Comparison of ENCODE assay signal across 36 cellular contexts in genomic region chr1:8009043-8010002, GRCh38. TPM values are rescaled to one million over a fixed set of nuclear protein-coding genes. Genes with fewer than 3 reads are reported as not detected.
A peak's percentile ranks its signal among the peaks of the same experiment; 100 is the strongest.
DNase-seq lines count a peak whose midpoint lies in the region; ATAC-seq and TF ChIP-seq lines count a peak whose summit lies in the region.
"Had no signal": no experiment of that assay in that cellular context is flagged by ENCODE, and none has a peak within 500 bp of the region (broad histone marks: within the 10 kb centered on the region; RNA-seq: fewer than 3 reads in every experiment).

No MANE protein-coding gene starts in this region.

- H3K4me1 ChIP-seq in RWPE2 (ENCODE audit: insufficient read depth, poor library complexity, severe bottlenecking), result peaks cover 18% of the 10 kb centered on the region
- H3K4me1 ChIP-seq in fibroblast of lung (ENCODE audit: control insufficient read depth, extremely low read depth, insufficient read depth, low read length), result peaks cover 21% of the 10 kb centered on the region

- H3K36me3 Mint-ChIP-seq in Calu3 (ENCODE audit: insufficient read depth, unreplicated experiment), result peaks cover 96% of the 10 kb centered on the region
- H3K36me3 Mint-ChIP-seq in progenitor cell of endocrine pancreas (ENCODE audit: insufficient read depth), result peaks cover 35% of the 10 kb centered on the region

- H3K27ac Mint-ChIP-seq in Calu3 (ENCODE audit: unreplicated experiment) (peak overlapping the region; percentile 35), progenitor cell of endocrine pancreas (peak overlapping the region; percentile 79)
- H3K27ac Mint-ChIP-seq: activated CD4-positive, alpha-beta memory T cell treated with anti-CD3 and anti-CD28 coated beads for 36 hours; activated naive CD4-positive, alpha-beta T cell treated with anti-CD3 and anti-CD28 coated beads for 36 hours; activated T-helper 1 cell treated with anti-CD3 and anti-CD28 coated beads, Interleukin-12 subunit alpha, Interleukin-12 subunit beta, Interleukin-2, Interleukin-4 antibody, amounts not matched to agents 30 ng/mL and 10 ng/mL and 1 ng/mL, durations not matched to agents 14 hours and 24 hours and 36 hours; naive thymus-derived CD4-positive, alpha-beta T cell; T-helper 1 cell treated with Interleukin-12 subunit alpha and Interleukin-12 subunit beta and Interleukin-4 antibody, amounts not matched to agents 30 μg/mL and 1 μg/mL, for 36 hours had no signal

- H3K27me3 Mint-ChIP-seq in Calu3 (ENCODE audit: unreplicated experiment), result no peaks in the 10 kb centered on the region
- H3K27me3 Mint-ChIP-seq in progenitor cell of endocrine pancreas, result no peaks in the 10 kb centered on the region
- H3K27me3 Mint-ChIP-seq: activated CD4-positive, alpha-beta memory T cell treated with anti-CD3 and anti-CD28 coated beads for 36 hours; naive thymus-derived CD4-positive, alpha-beta T cell; type B pancreatic cell had no signal

- CTCF ChIA-PET in Calu3 (lab: Charles Lee), result interaction anchor here (0.5 kb wide), 1 partner anchor 230 kb away, joined by 5 read pairs; no protein-coding TSS in a partner anchor

- peak overlapping the region; percentile 6 for H3K4me3 Mint-ChIP-seq in Calu3 (ENCODE audit: low read depth, unreplicated experiment)
- H3K4me3 Mint-ChIP-seq in progenitor cell of endocrine pancreas (ENCODE audit: low read depth), result no peak overlapping the region
- H3K4me3 Mint-ChIP-seq: activated CD4-positive, alpha-beta memory T cell treated with anti-CD3 and anti-CD28 coated beads for 36 hours; activated naive CD4-positive, alpha-beta T cell treated with anti-CD3 and anti-CD28 coated beads for 36 hours; activated T-helper 1 cell treated with anti-CD3 and anti-CD28 coated beads, Interleukin-12 subunit alpha, Interleukin-12 subunit beta, Interleukin-2, Interleukin-4 antibody, amounts not matched to agents 30 ng/mL and 10 ng/mL and 1 ng/mL, durations not matched to agents 14 hours and 24 hours and 36 hours; naive thymus-derived CD4-positive, alpha-beta T cell; type B pancreatic cell had no signal

- peaks cover 53% of the 10 kb centered on the region for H3K4me1 Mint-ChIP-seq in Calu3 (ENCODE audit: low read depth, unreplicated experiment)
- H3K4me1 Mint-ChIP-seq in progenitor cell of endocrine pancreas (ENCODE audit: low read depth), result peaks cover 33% of the 10 kb centered on the region

- BruUV-seq in Calu3 (replicated peaks; lab: Mats Ljungman, UMichigan), result no TSS peak

- no peak overlapping the region for H3K4me2 ChIP-seq in fibroblast of lung (ENCODE audit: extremely low read depth, insufficient read depth, low read length)
- H3K4me2 ChIP-seq: SK-N-SH had no signal

- no peak overlapping the region for H3K4me3 ChIP-seq in RWPE2 (ENCODE audit: severe bottlenecking)
- no peak overlapping the region for H3K4me3 ChIP-seq in fibroblast of lung (replicated peaks in 1 of 4; ENCODE audit: control extremely low read depth in 1 of 4, insufficient read depth in 1 of 4, low read depth in 3 of 4, low read length in 4 of 4)
- H3K4me3 ChIP-seq: coronary artery, skin epidermis had no signal

- intact Hi-C loops in Calu3 (cut with micrococcal nuclease; ENCODE audit: unreplicated experiment) (no loop called here), sciatic nerve (cut with DNase I) (no loop called here)

- TF ChIP-seq CTCF in Calu3 (IDR thresholded peaks at IDR 0.05; ENCODE audit: unreplicated experiment) (no peak), RWPE2 (IDR thresholded peaks at IDR 0.05; ENCODE audit: poor library complexity, severe bottlenecking) (no peak), fibroblast of lung (conservative IDR thresholded peaks at IDR 0.05 in 1 of 2, IDR thresholded peaks at IDR 0.05 in 1 of 2; ENCODE audit: low read depth in 1 of 2, low read length in 2 of 2) (no peak), progenitor cell of endocrine pancreas (IDR thresholded peaks at IDR 0.05; ENCODE audit: unreplicated experiment) (no peak)

- H2AFZ ChIP-seq in fibroblast of lung (ENCODE audit: low read length), result no peak overlapping the region

- no peaks in the 10 kb centered on the region for H4K20me1 ChIP-seq in fibroblast of lung (ENCODE audit: control insufficient read depth, extremely low read depth, insufficient read depth, low read length)

- H3K9me3 ChIP-seq in RWPE2 (ENCODE audit: severe bottlenecking) (no peaks in the 10 kb centered on the region), fibroblast of lung (ENCODE audit: control insufficient read depth, insufficient read depth, low read depth, low read length) (no peaks in the 10 kb centered on the region)
- H3K9me3 ChIP-seq: SK-N-SH had no signal

- ATAC-seq in RWPE2 (ENCODE audit: low read depth) (no peak), sciatic nerve (no peak), HG03139 (IDR thresholded peaks at IDR 0.05; ENCODE audit: unreplicated experiment) (no peak), GM18502 (IDR thresholded peaks at IDR 0.05; ENCODE audit: poor library complexity, unreplicated experiment) (no peak)
- ATAC-seq: esophagus mucosa; naive thymus-derived CD4-positive, alpha-beta T cell had no signal

- H3K9me3 Mint-ChIP-seq in Calu3 (ENCODE audit: low read depth, unreplicated experiment) (no peaks in the 10 kb centered on the region), progenitor cell of endocrine pancreas (ENCODE audit: low read depth) (no peaks in the 10 kb centered on the region)
- H3K9me3 Mint-ChIP-seq: activated CD4-positive, alpha-beta memory T cell treated with anti-CD3 and anti-CD28 coated beads for 36 hours; activated naive CD4-positive, alpha-beta T cell treated with anti-CD3 and anti-CD28 coated beads for 36 hours; activated T-helper 1 cell treated with anti-CD3 and anti-CD28 coated beads, Interleukin-12 subunit alpha, Interleukin-12 subunit beta, Interleukin-2, Interleukin-4 antibody, amounts not matched to agents 30 ng/mL and 10 ng/mL and 1 ng/mL, durations not matched to agents 14 hours and 24 hours and 36 hours; naive thymus-derived CD4-positive, alpha-beta T cell; T-helper 1 cell treated with Interleukin-12 subunit alpha and Interleukin-12 subunit beta and Interleukin-4 antibody, amounts not matched to agents 30 μg/mL and 1 μg/mL, for 36 hours; type B pancreatic cell had no signal

- H3K36me3 ChIP-seq in RWPE2 (ENCODE audit: low read depth) (peaks cover 48% of the 10 kb centered on the region), fibroblast of lung (ENCODE audit: control insufficient read depth, insufficient read depth, low read length) (peaks cover 18% of the 10 kb centered on the region)

- peaks cover 19% of the 10 kb centered on the region for H3K79me2 ChIP-seq in fibroblast of lung (ENCODE audit: control insufficient read depth, insufficient read depth, low read length)

- no peaks in the 10 kb centered on the region for H3K27me3 ChIP-seq in RWPE2 (ENCODE audit: insufficient read depth, poor library complexity, severe bottlenecking)
- H3K27me3 ChIP-seq in fibroblast of lung (ENCODE audit: control insufficient read depth, insufficient read depth, low read length), result no peaks in the 10 kb centered on the region

- H3K9ac ChIP-seq in fibroblast of lung (ENCODE audit: insufficient read depth, low read length), result no peak overlapping the region
- H3K9ac ChIP-seq: SK-N-SH had no signal

- H3K27ac ChIP-seq in RWPE2 (ENCODE audit: poor library complexity, severe bottlenecking), result peak overlapping the region; percentile 99
- peak overlapping the region; percentile 49 for H3K27ac ChIP-seq in fibroblast of lung (ENCODE audit: insufficient read depth, low read length)
- H3K27ac ChIP-seq: skin epidermis had no signal

- DNase-seq in Calu3 (no peak), RWPE2 (ENCODE audit: low spot score) (no peak), fibroblast of lung (ENCODE audit: low read depth in 2 of 2) (peak; percentile 20 to 31), progenitor cell of endocrine pancreas (ENCODE audit: low spot score, unreplicated experiment) (no peak), sciatic nerve (ENCODE audit: low spot score) (no peak), NCI-H1417 treated with DMSO at 0.1 percent for 48 hours (lab: John Stamatoyannopoulos, UW) (no peak)
- DNase-seq: ACHN; activated CD4-positive, alpha-beta memory T cell treated with anti-CD3 and anti-CD28 coated beads for 36 hours; activated CD4-positive, CD25-positive, alpha-beta regulatory T cell treated with anti-CD3 and anti-CD28 coated beads, Interleukin-2, amount 50 U/mL, for 72 hours; activated CD8-positive, alpha-beta memory T cell treated with anti-CD3 and anti-CD28 coated beads, Interleukin-2, amount 50 U/mL, for 4 hours; activated naive CD4-positive, alpha-beta T cell treated with anti-CD3 and anti-CD28 coated beads for 36 hours; amygdala; C1 segment of cervical spinal cord; COR-L47; effector memory CD4-positive, alpha-beta T cell; GDM1; hippocampal formation; KG1; naive thymus-derived CD4-positive, alpha-beta T cell; NCI-H1436; NCI-H2107; NCI-H446; NCI-H774; nucleus accumbens; RPMI8226; SK-N-SH; stimulated activated CD4-positive, alpha-beta T cell treated with anti-CD3 and anti-CD28 coated beads, Interleukin-1b, Interleukin-23, amount 100 ng/mL, for 48 hours; stimulated activated CD8-positive, alpha-beta memory T cell treated with anti-CD3 and anti-CD28 coated beads, Interleukin-4, amount 100 ng/mL, for 48 hours had no signal

RNA-seq across cellular contexts. Expression of gene ERRFI1, which starts 16.8 kb away (rescaled TPM):
- total RNA-seq in Calu3 (2022) (74.9 and 83.0 TPM in 2 replicates), fibroblast of lung (46.2 and 53.9 TPM in 2 replicates), progenitor cell of endocrine pancreas (138 and 139 TPM in 2 replicates), sciatic nerve (33.7 TPM)
- polyA plus RNA-seq in fibroblast of lung, result 78.2 and 105 TPM in 2 replicates
- polyA plus RNA-seq in fibroblast of lung (2012), result 41.8 and 52.6 TPM in 2 replicates
- 8.9 and 27.3 TPM in 2 replicates for polyA minus RNA-seq in fibroblast of lung (ENCODE audit: low replicate concordance)

RNA-seq across cellular contexts. Expression of gene PARK7, which starts 47.8 kb away (rescaled TPM):
- total RNA-seq in Calu3 (2022) (207 and 209 TPM in 2 replicates), fibroblast of lung (251 and 264 TPM in 2 replicates), progenitor cell of endocrine pancreas (218 and 229 TPM in 2 replicates), sciatic nerve (249 TPM)
- polyA plus RNA-seq in fibroblast of lung, result 513 and 651 TPM in 2 replicates
- 461 and 544 TPM in 2 replicates for polyA plus RNA-seq in fibroblast of lung (2012)
- 22.8 and 26.5 TPM in 2 replicates for polyA minus RNA-seq in fibroblast of lung (ENCODE audit: low replicate concordance)

Comparison
In these comparisons a context has a peak if more than half of its experiments do, and no peak if none do; other contexts are left out.
1. DNase-seq: peak in fibroblast of lung (2 of 2); none in Calu3 (single experiment), RWPE2 (single experiment), progenitor cell of endocrine pancreas (single experiment), sciatic nerve (single experiment) and NCI-H1417 treated with DMSO at 0.1 percent for 48 hours (single experiment).